ENCODE assay signal across 16 cellular contexts in the genomic region with DNA sequence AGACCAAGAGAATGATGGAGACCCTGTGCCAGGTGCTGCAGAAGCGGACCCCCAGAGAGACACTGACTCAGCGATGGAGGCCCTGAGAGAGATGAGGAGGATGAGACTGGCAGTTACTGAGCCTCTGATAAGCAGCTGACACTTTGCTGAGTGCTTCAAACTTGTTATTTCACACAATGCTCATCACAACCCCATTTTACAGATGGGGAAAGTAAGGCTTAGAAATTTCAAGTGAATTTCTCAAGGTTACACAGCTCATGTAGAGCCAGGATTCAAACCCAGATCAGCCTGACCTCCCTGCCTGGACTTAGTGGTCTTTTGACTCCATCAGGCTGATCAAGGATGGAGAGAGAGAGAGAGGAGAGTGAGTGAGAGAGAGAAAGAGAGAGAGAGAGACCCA.
"Had no signal": no experiment of that assay in that cellular context is flagged by ENCODE, and none has a peak within 500 bp of the region (broad histone marks: within the 10 kb centered on the region; RNA-seq: fewer than 3 reads in every experiment).

No MANE protein-coding gene starts in this region.

- H3K27ac Mint-ChIP-seq: dendritic cell treated with granulocyte-macrophage colony-stimulating factor and Interleukin-4, amounts not matched to agents 40 ng/mL and 50 ng/mL, for 4 days; endodermal cell; mesothelial cell of epicardium had no signal

- H3K9me3 Mint-ChIP-seq: dendritic cell treated with granulocyte-macrophage colony-stimulating factor and Interleukin-4, amounts not matched to agents 40 ng/mL and 50 ng/mL, for 4 days; effector memory CD8-positive, alpha-beta T cell; endodermal cell; mesothelial cell of epicardium; naive B cell had no signal

- H3K4me3 Mint-ChIP-seq: dendritic cell treated with granulocyte-macrophage colony-stimulating factor and Interleukin-4, amounts not matched to agents 40 ng/mL and 50 ng/mL, for 4 days; effector memory CD8-positive, alpha-beta T cell; endodermal cell; mesothelial cell of epicardium; naive B cell had no signal

- DNase-seq: cortex of kidney, esophagus squamous epithelium had no signal

- H3K9me3 ChIP-seq: esophagus squamous epithelium, gastrocnemius medialis, heart right ventricle, left lung, lower lobe of right lung, mucosa of descending colon had no signal

- FAIRE-seq: endometrium, islet of Langerhans, keratinocyte had no signal

- H3K36me3 ChIP-seq: esophagus squamous epithelium, gastrocnemius medialis, heart right ventricle, left lung, lower lobe of right lung had no signal

- H3K4me3 ChIP-seq: esophagus squamous epithelium, gastrocnemius medialis, heart right ventricle, left lung, lower lobe of right lung, mucosa of descending colon had no signal

- H3K4me1 ChIP-seq: left lung, lower lobe of right lung had no signal

- H3K36me3 Mint-ChIP-seq: mesothelial cell of epicardium, naive B cell had no signal

- H3K27ac ChIP-seq: epithelial cell of prostate, esophagus squamous epithelium, gastrocnemius medialis, heart right ventricle, left lung, lower lobe of right lung had no signal
